ENCODE assay signal across 8 cellular contexts in the genomic region with DNA sequence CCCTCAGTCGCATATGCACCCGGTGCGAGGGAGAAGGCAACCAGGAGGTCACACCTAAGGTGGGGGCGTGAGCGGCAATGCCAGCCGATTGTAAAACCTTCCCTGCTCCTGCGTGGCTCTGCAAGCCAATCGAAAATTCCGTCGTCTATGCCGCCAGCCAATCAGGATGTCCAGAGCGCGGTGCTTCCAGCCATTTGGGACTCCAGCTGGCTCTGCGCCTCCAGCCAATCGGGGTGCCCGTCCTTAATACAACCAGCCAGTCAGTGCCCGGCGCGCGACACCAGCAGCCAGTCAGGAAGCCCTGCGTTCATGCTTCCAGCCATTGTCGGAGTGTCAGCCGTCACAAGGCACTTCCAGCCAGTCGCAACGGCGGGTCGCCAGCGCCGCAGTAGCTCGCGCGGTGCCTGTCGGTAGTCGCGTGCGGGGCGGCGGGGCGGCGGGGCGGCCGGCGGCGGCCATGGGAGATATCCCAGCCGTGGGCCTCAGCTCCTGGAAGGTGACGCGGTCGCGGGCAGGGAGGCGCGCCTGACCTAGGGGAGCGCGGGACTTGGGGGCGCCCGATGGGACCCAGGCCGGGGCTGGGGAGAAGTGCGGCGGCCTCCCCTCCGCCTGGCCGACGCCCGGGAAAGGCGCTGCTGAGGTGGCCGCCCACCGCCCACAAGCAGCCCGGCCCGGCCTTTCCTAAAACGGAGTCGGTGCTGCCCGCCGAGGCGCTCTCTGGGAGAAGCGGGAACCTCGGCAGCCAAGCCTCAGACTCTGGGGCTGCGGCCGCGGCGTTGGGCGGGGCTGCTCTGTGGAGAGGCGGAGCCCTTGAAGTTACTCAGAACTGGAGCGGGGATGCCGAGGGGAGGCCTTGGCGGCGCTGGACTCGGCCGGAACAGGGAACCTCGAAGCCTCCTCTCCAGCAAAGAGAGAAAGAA. TPM values are rescaled to one million over a fixed set of nuclear protein-coding genes. Genes with fewer than 3 reads are reported as not detected.
DNase-seq lines count a peak whose midpoint lies in the region; ATAC-seq and TF ChIP-seq lines count a peak whose summit lies in the region.

Gene AKR1E2 (plus strand): TSS at position 340 of the 920 bp plus-strand sequence. CDS start 118 bp downstream, at position 458.

- ATAC-seq in HG02642 (IDR thresholded peaks at IDR 0.05; ENCODE audit: poor library complexity, unreplicated experiment) (peak; percentile 68), GM18870 (IDR thresholded peaks at IDR 0.05; ENCODE audit: unreplicated experiment) (no peak)

- no peaks in the 10 kb centered on the region for H3K36me3 ChIP-seq in BJ (ENCODE audit: control insufficient read depth, insufficient read depth, low read length)
- H3K36me3 ChIP-seq in Peyer's patch = no peaks in the 10 kb centered on the region
- H3K36me3 ChIP-seq in muscle layer of duodenum (ENCODE audit: control insufficient read depth in 1 of 2, insufficient read depth in 2 of 2, low read length in 2 of 2) = no peaks in the 10 kb centered on the region

- no peak for TF ChIP-seq POLR2A in Peyer's patch (IDR thresholded peaks at IDR 0.05)

- CTCF ChIA-PET in BJ (lab: Yijun Ruan, JAX) = interaction anchor here (0.7 to 2.6 kb wide), 7 partner anchors 9 to 609 kb away, joined by 3 to 16 read pairs (median 7); no protein-coding TSS in a partner anchor

- H3K4me1 ChIP-seq in Peyer's patch (peaks cover 0 to 5% (median 0%) of the 10 kb centered on the region in 4 donors), muscle layer of duodenum (ENCODE audit: control insufficient read depth in 1 of 2, insufficient read depth in 2 of 2, low read length in 2 of 2) (no peaks in the 10 kb centered on the region)

- peak within 1 kb of the TSS; percentile 60 for H3K4me3 ChIP-seq in BJ (ENCODE audit: low read depth, low read length)
- peak within 1 kb of the TSS; percentile 34 to 66 (median 53) for H3K4me3 ChIP-seq in Peyer's patch
- H3K4me3 ChIP-seq in muscle layer of duodenum (ENCODE audit: low read depth in 1 of 2, low read length in 2 of 2) = peak within 1 kb of the TSS; percentile 22 to 62

- no peak for TF ChIP-seq CTCF in BJ (IDR thresholded peaks at IDR 0.05; ENCODE audit: insufficient read depth, low read depth, low read length)
- TF ChIP-seq CTCF in Peyer's patch (IDR thresholded peaks at IDR 0.05) = no peak

- POLR2A ChIA-PET in BJ (lab: Charles Lee) = no interaction called here

- DNase-seq in BJ (ENCODE audit: low read depth) = peak; percentile 71
- peak; percentile 40 to 86 (median 81) for DNase-seq in Peyer's patch
- peak; percentile 59 for DNase-seq in activated effector memory CD4-positive, alpha-beta T cell treated with Interleukin-2 at 50 U/mL for 16 hours
- DNase-seq in fibroblast of gingiva (ENCODE audit: low read depth) = peak; percentile 97
- DNase-seq in stimulated activated CD8-positive, alpha-beta memory T cell treated with anti-CD3 and anti-CD28 coated beads, Interleukin-4, amount 100 ng/mL, for 48 hours = peak; percentile 84

- H3K27ac ChIP-seq in Peyer's patch (peak within 1 kb of the TSS; percentile 66 to 91 (median 76)), muscle layer of duodenum (ENCODE audit: low read length) (no peak within 1 kb of the TSS)

- no peaks in the 10 kb centered on the region for H3K27me3 ChIP-seq in BJ (ENCODE audit: control insufficient read depth, insufficient read depth, low read length)
- no peaks in the 10 kb centered on the region for H3K27me3 ChIP-seq in Peyer's patch
- no peaks in the 10 kb centered on the region for H3K27me3 ChIP-seq in muscle layer of duodenum (ENCODE audit: low read depth, low read length)

- no peaks in the 10 kb centered on the region for H3K9me3 ChIP-seq in Peyer's patch
- no peaks in the 10 kb centered on the region for H3K9me3 ChIP-seq in muscle layer of duodenum (ENCODE audit: control insufficient read depth in 1 of 2, low read length in 2 of 2)

RNA-seq across cellular contexts. Expression of gene AKR1E2, which starts in this region (rescaled TPM):
- 2.5 and 3.3 TPM in 2 replicates for polyA plus RNA-seq in BJ (2011; rRNA removed)
- polyA minus RNA-seq in BJ (2011; rRNA and poly(A)+ RNA removed) = 9.7 and 16.4 TPM in 2 replicates
- 10 to 100 TPM in 1 of 4 donors, 1 to 10 TPM in 3; 2.0 to 59.4 (median 3.6) TPM for total RNA-seq in Peyer's patch
